ENCODE assay signal across 12 cellular contexts in the genomic region with DNA sequence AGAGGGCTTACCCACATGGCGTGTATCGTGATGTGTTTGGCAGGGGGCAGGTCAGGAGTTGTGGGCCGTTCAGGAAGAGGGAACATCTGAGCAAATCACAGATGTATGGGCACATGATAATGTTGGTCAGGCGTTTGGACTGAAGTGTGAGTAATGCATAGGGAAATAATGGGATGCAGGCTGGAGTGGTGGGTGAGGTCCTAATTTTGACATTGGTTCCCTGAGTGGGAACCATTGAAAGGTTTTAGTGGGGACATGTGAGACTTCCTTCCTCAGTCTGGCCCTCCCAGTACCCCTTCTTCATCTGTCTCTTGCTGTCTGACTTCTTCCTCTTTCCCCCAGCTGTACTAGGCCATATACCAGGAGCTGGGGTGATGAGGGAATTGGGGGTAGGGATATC. TPM values are rescaled to one million over a fixed set of nuclear protein-coding genes. Genes with fewer than 3 reads are reported as not detected.
A peak's percentile ranks its signal among the peaks of the same experiment; 100 is the strongest.
DNase-seq lines count a peak whose midpoint lies in the region; ATAC-seq, FAIRE-seq and TF ChIP-seq lines count a peak whose summit lies in the region.
"Had no signal": no experiment of that assay in that cellular context is flagged by ENCODE, and none has a peak within 500 bp of the region (broad histone marks: within the 10 kb centered on the region; RNA-seq: fewer than 3 reads in every experiment).

No MANE protein-coding gene starts in this region.

- no peaks in the 10 kb centered on the region for H3K27me3 ChIP-seq in right atrium auricular region
- H3K27me3 ChIP-seq: adrenal gland had no signal

- H3K27me3 Mint-ChIP-seq in T-helper 17 cell = no peaks in the 10 kb centered on the region

- no peak for FAIRE-seq in kidney (lab: Jason Lieb, UNC)
- FAIRE-seq: endometrium, small intestine had no signal

- H3K4me3 Mint-ChIP-seq in T-helper 17 cell = peak overlapping the region; percentile 47

- peak; percentile 68 for DNase-seq in CD1c-positive myeloid dendritic cell (ENCODE audit: extremely low spot score)
- DNase-seq in GF-D8 (lab: John Stamatoyannopoulos, UW) = peak; percentile 5
- DNase-seq in T-helper 17 cell = no peak
- DNase-seq in right atrium auricular region (ENCODE audit: low spot score) = no peak
- no peak for DNase-seq in coronary artery (ENCODE audit: low spot score)
- no peak for DNase-seq in inferior parietal cortex (ENCODE audit: extremely low spot score)
- no peak for DNase-seq in kidney
- DNase-seq: activated CD4-positive, CD25-positive, alpha-beta regulatory T cell treated with anti-CD3 and anti-CD28 coated beads, Interleukin-2, amount 50 U/mL, for 72 hours had no signal

- H3K9ac ChIP-seq in kidney (ENCODE audit: low read length in 2 of 2) = no peak overlapping the region

- no peaks in the 10 kb centered on the region for H3K36me3 ChIP-seq in right atrium auricular region
- peaks cover 3 to 5% of the 10 kb centered on the region in 2 donors for H3K36me3 ChIP-seq in kidney (ENCODE audit: control insufficient read depth in 1 of 2, insufficient read depth in 2 of 2, low read length in 2 of 2)
- H3K36me3 ChIP-seq: adrenal gland had no signal

- H3K27ac ChIP-seq in right atrium auricular region = peak overlapping the region; percentile 40
- no peak overlapping the region for H3K27ac ChIP-seq in coronary artery
- H3K27ac ChIP-seq in kidney (ENCODE audit: low read depth in 2 of 2, low read length in 2 of 2) = no peak overlapping the region

- H3K27ac Mint-ChIP-seq in T-helper 17 cell = peak overlapping the region; percentile 98

- TF ChIP-seq CTCF in right atrium auricular region (IDR thresholded peaks at IDR 0.05) = no peak
- TF ChIP-seq CTCF in coronary artery (IDR thresholded peaks at IDR 0.05) = no peak
- no peak for TF ChIP-seq CTCF in kidney (IDR thresholded peaks at IDR 0.05; ENCODE audit: borderline replicate concordance, extremely low read depth, insufficient read depth)

- ATAC-seq in T-helper 17 cell (no peak), GM18519 (IDR thresholded peaks at IDR 0.05; ENCODE audit: low FRiP score, unreplicated experiment) (no peak)

- H3K4me1 Mint-ChIP-seq in T-helper 17 cell = peaks cover 68% of the 10 kb centered on the region

- H3K9me3 ChIP-seq in T-helper 17 cell (ENCODE audit: control insufficient read depth, low read length, poor library complexity, severe bottlenecking) (no peaks in the 10 kb centered on the region), right atrium auricular region (no peaks in the 10 kb centered on the region), kidney (ENCODE audit: control insufficient read depth in 1 of 2, low read length in 2 of 2) (no peaks in the 10 kb centered on the region)
- H3K9me3 ChIP-seq: adrenal gland had no signal

- intact Hi-C loops in kidney (cut with DNase I) = no loop called here

- H3K36me3 Mint-ChIP-seq in T-helper 17 cell (ENCODE audit: low read depth) = peaks cover 2% of the 10 kb centered on the region

- no peak overlapping the region for H3K4me3 ChIP-seq in right atrium auricular region
- no peak overlapping the region for H3K4me3 ChIP-seq in coronary artery
- H3K4me3 ChIP-seq in kidney (ENCODE audit: low read length in 2 of 2) = no peak overlapping the region
- H3K4me3 ChIP-seq: adrenal gland had no signal

- peaks cover 0 to 65% of the 10 kb centered on the region in 2 donors for H3K4me1 ChIP-seq in right atrium auricular region
- peaks cover 15 to 18% of the 10 kb centered on the region in 2 donors for H3K4me1 ChIP-seq in kidney (ENCODE audit: control insufficient read depth in 1 of 2, insufficient read depth in 1 of 2, low read depth in 1 of 2, low read length in 2 of 2)

RNA-seq across cellular contexts. Expression of a gene that starts 7.6 kb away (rescaled TPM):
- 10 to 100 TPM; 77.0 to 94.6 TPM for total RNA-seq in T-helper 17 cell
- total RNA-seq in right atrium auricular region = 10 to 100 TPM; 13.9 to 29.9 TPM
- total RNA-seq in kidney = 28.4 TPM
- 9.0 TPM for polyA plus RNA-seq in kidney (ENCODE audit: insufficient read depth, low read depth, low replicate concordance)

Comparison
In these comparisons a context has a peak if more than half of its experiments do, and no peak if none do; other contexts are left out.
1. DNase-seq: peak in CD1c-positive myeloid dendritic cell (single experiment) and GF-D8 (single experiment); none in T-helper 17 cell (0 of 3), right atrium auricular region (single experiment), coronary artery (single experiment), inferior parietal cortex (single experiment) and kidney (single experiment).
2. H3K27ac ChIP-seq: peak in right atrium auricular region (2 of 2); none in coronary artery (0 of 2) and kidney (0 of 2).